In genomic region chr7:117790251-117790650, GRCh38 we compare ENCODE assay signal across 29 cellular contexts.
"Had no signal": no experiment of that assay in that cellular context is flagged by ENCODE, and none has a peak within 500 bp of the region (broad histone marks: within the 10 kb centered on the region; RNA-seq: fewer than 3 reads in every experiment).

No MANE protein-coding gene starts in this region.

- H3K27me3 ChIP-seq: colonic mucosa, esophagus muscularis mucosa, foreskin keratinocyte, gastroesophageal sphincter, neural progenitor cell, right lobe of liver, suprapubic skin, transverse colon, upper lobe of right lung, uterus had no signal

- H3K9me3 ChIP-seq: colonic mucosa, esophagus muscularis mucosa, gastroesophageal sphincter, lower lobe of right lung, mucosa of descending colon, right lobe of liver, suprapubic skin, transverse colon, upper lobe of right lung, uterus had no signal

- DNase-seq: colonic mucosa; dermis blood vessel endothelial cell; effector memory CD4-positive, alpha-beta T cell; left ventricle myocardium superior; lower lobe of right lung; mucosa of descending colon; naive thymus-derived CD4-positive, alpha-beta T cell; right lobe of liver; small intestine; stimulated activated CD4-positive, alpha-beta T cell treated with anti-CD3 and anti-CD28 coated beads, Interleukin-12 subunit alpha, Interleukin-12 subunit beta, amount 100 ng/mL, for 4 hours; stimulated activated CD4-positive, alpha-beta T cell treated with anti-CD3 and anti-CD28 coated beads, Interleukin-1b, Interleukin-23, amount 100 ng/mL, for 48 hours; stimulated activated CD4-positive, alpha-beta T cell treated with anti-CD3 and anti-CD28 coated beads, Interleukin-4, amount 100 ng/mL, for 1 hour; stimulated activated CD8-positive, alpha-beta memory T cell treated with anti-CD3 and anti-CD28 coated beads, Interleukin-4, amount 100 ng/mL, for 48 hours; stimulated activated naive CD4-positive, alpha-beta T cell; stimulated activated naive CD8-positive, alpha-beta T cell treated with anti-CD3 and anti-CD28 coated beads, Interleukin-15, amount 100 ng/mL, for 72 hours; transverse colon; upper lobe of right lung; uterus had no signal

- H2AFZ ChIP-seq: neural progenitor cell, parathyroid adenoma had no signal

- H3K9ac ChIP-seq: neural progenitor cell, parathyroid adenoma had no signal

- H3K4me3 Mint-ChIP-seq: memory B cell; naive thymus-derived CD4-positive, alpha-beta T cell; nephron; neural progenitor cell; stimulated activated naive CD8-positive, alpha-beta T cell treated with anti-CD3 and anti-CD28 coated beads, Interleukin-15, amount 100 ng/mL, for 72 hours had no signal

- H3K4me2 ChIP-seq: neural progenitor cell had no signal

- H3K36me3 ChIP-seq: colonic mucosa, lower lobe of right lung, right lobe of liver, transverse colon, upper lobe of right lung, uterus had no signal

- H3K4me3 ChIP-seq: colonic mucosa, esophagus muscularis mucosa, gastroesophageal sphincter, lower lobe of right lung, mucosa of descending colon, neural progenitor cell, right lobe of liver, suprapubic skin, transverse colon, upper lobe of right lung, uterus had no signal

- FAIRE-seq: endothelial cell of umbilical vein, keratinocyte, small intestine had no signal

- H3K27me3 Mint-ChIP-seq: progenitor cell of endocrine pancreas had no signal

- ATAC-seq: gastroesophageal sphincter; left ventricle myocardium superior; lower lobe of right lung; mucosa of descending colon; naive thymus-derived CD4-positive, alpha-beta T cell; right lobe of liver; stimulated activated naive CD8-positive, alpha-beta T cell treated with anti-CD3 and anti-CD28 coated beads, Interleukin-15, amount 100 ng/mL, for 72 hours; upper lobe of right lung had no signal

- H3K27ac ChIP-seq: colonic mucosa, esophagus muscularis mucosa, foreskin keratinocyte, gastroesophageal sphincter, lower lobe of right lung, neural progenitor cell, parathyroid adenoma, right lobe of liver, suprapubic skin, transverse colon, upper lobe of right lung, uterus had no signal

- H3K4me1 Mint-ChIP-seq: nephron; neural progenitor cell; stimulated activated naive CD8-positive, alpha-beta T cell treated with anti-CD3 and anti-CD28 coated beads, Interleukin-15, amount 100 ng/mL, for 72 hours had no signal

- H3K27ac Mint-ChIP-seq: memory B cell; naive thymus-derived CD4-positive, alpha-beta T cell; nephron; neural progenitor cell; progenitor cell of endocrine pancreas; stimulated activated naive CD8-positive, alpha-beta T cell treated with anti-CD3 and anti-CD28 coated beads, Interleukin-15, amount 100 ng/mL, for 72 hours had no signal

- H3K36me3 Mint-ChIP-seq: memory B cell; naive thymus-derived CD4-positive, alpha-beta T cell had no signal

- H3K9me3 Mint-ChIP-seq: memory B cell; nephron; neural progenitor cell; stimulated activated naive CD8-positive, alpha-beta T cell treated with anti-CD3 and anti-CD28 coated beads, Interleukin-15, amount 100 ng/mL, for 72 hours had no signal

- H3K4me1 ChIP-seq: colonic mucosa, gastroesophageal sphincter, lower lobe of right lung, parathyroid adenoma, right lobe of liver, transverse colon, upper lobe of right lung, uterus had no signal

- H3K79me2 ChIP-seq: parathyroid adenoma had no signal
